1 cellular context compared by ENCODE assay signal in genomic region chr9:129361196-129361595, GRCh38.
TF ChIP-seq lines count a peak whose summit lies in the region.

No MANE protein-coding gene starts in this region.

TF ChIP-seq in HepG2, 621 proteins besides CTCF, POLR2A, EP300 and RAD21 (continued from another document):
- peak; percentile 15; the same call in 1 of the 2 replicates for TF ChIP-seq MNT (IDR thresholded peaks at IDR 0.05)
